In genomic region chr13:45872574-45872973, GRCh38 we compare ENCODE assay signal across 19 cellular contexts. TPM values are rescaled to one million over a fixed set of nuclear protein-coding genes. Genes with fewer than 3 reads are reported as not detected.
DNase-seq lines count a peak whose midpoint lies in the region; ATAC-seq and TF ChIP-seq lines count a peak whose summit lies in the region.
"Had no signal": no experiment of that assay in that cellular context is flagged by ENCODE, and none has a peak within 500 bp of the region (broad histone marks: within the 10 kb centered on the region; RNA-seq: fewer than 3 reads in every experiment).

No MANE protein-coding gene starts in this region.

- no peak overlapping the region for H2AFZ ChIP-seq in SK-N-SH (ENCODE audit: low read depth)

- peaks cover 6% of the 10 kb centered on the region for H3K36me3 Mint-ChIP-seq in glutamatergic neuron (ENCODE audit: unreplicated experiment)
- H3K36me3 Mint-ChIP-seq: CD8-positive, alpha-beta T cell; IgD-negative memory B cell had no signal

- H3K4me3 ChIP-seq in AG10803 (ENCODE audit: low read length) (no peak overlapping the region), SK-N-SH (ENCODE audit: low read depth in 2 of 2, low read length in 1 of 2) (no peak overlapping the region), left lung (no peak overlapping the region)
- H3K4me3 ChIP-seq: BLaER1, GM12878 had no signal

- no peak for TF ChIP-seq EP300 in SK-N-SH (IDR thresholded peaks at IDR 0.05; ENCODE audit: borderline replicate concordance in 1 of 2, low read depth in 1 of 2, low read length in 1 of 2)

- DNase-seq in AG10803 (ENCODE audit: low read depth) (peak; percentile 21), NCI-H1694 treated with DMSO at 0.1 percent for 48 hours (lab: John Stamatoyannopoulos, UW) (peak; percentile 67), SK-N-SH (peak; percentile 58), glutamatergic neuron (peak; percentile 28), left lung (no peak), glomerular visceral epithelial cell (ENCODE audit: extremely low spot score) (no peak)
- DNase-seq in activated CD4-positive, alpha-beta T cell treated with anti-CD3 and anti-CD28 coated beads, Interleukin-2, amount 50 U/mL, for 4 hours, result no peak
- DNase-seq: 8988T; CD8-positive, alpha-beta T cell; DND-41; NCI-H1105; NCI-H187; Right ventricle myocardium superior had no signal

- no peak overlapping the region for H3K4me3 Mint-ChIP-seq in glutamatergic neuron (ENCODE audit: unreplicated experiment)
- H3K4me3 Mint-ChIP-seq: CD8-positive, alpha-beta T cell; IgD-negative memory B cell had no signal

- H4K20me1 ChIP-seq in SK-N-SH (ENCODE audit: insufficient read depth), result no peaks in the 10 kb centered on the region
- H4K20me1 ChIP-seq: BLaER1 had no signal

- ATAC-seq in left lung (no peak), GM18511 (IDR thresholded peaks at IDR 0.05; ENCODE audit: unreplicated experiment) (no peak)
- ATAC-seq: CD8-positive, alpha-beta T cell; GM12878; Panc1 had no signal

- peaks cover 29% of the 10 kb centered on the region for H3K4me1 Mint-ChIP-seq in glutamatergic neuron (ENCODE audit: low read depth, unreplicated experiment)
- H3K4me1 Mint-ChIP-seq: IgD-negative memory B cell had no signal

- POLR2A ChIA-PET in SK-N-SH (lab: Yijun Ruan, JAX), result no interaction called here

- H3K9me2 ChIP-seq in SK-N-SH, result no peaks in the 10 kb centered on the region

- peaks cover 6% of the 10 kb centered on the region for H3K9me3 Mint-ChIP-seq in glutamatergic neuron (ENCODE audit: unreplicated experiment)
- H3K9me3 Mint-ChIP-seq: CD8-positive, alpha-beta T cell had no signal

- intact Hi-C loops in left lung (cut with DNase I), result no loop called here

- peaks cover 7% of the 10 kb centered on the region for H3K27me3 Mint-ChIP-seq in glutamatergic neuron (ENCODE audit: unreplicated experiment)
- H3K27me3 Mint-ChIP-seq: IgD-negative memory B cell had no signal

- TF ChIP-seq CTCF in AG10803 (conservative IDR thresholded peaks at IDR 0.05; ENCODE audit: low read length), result no peak
- TF ChIP-seq CTCF in SK-N-SH (IDR thresholded peaks at IDR 0.05), result no peak
- TF ChIP-seq CTCF in glutamatergic neuron (IDR thresholded peaks at IDR 0.05; ENCODE audit: partially characterized antibody, unreplicated experiment), result no peak
- no peak for TF ChIP-seq CTCF in left lung (IDR thresholded peaks at IDR 0.05)

- H3K27ac Mint-ChIP-seq in glutamatergic neuron (ENCODE audit: unreplicated experiment), result peak overlapping the region; percentile 82
- H3K27ac Mint-ChIP-seq: CD8-positive, alpha-beta T cell; IgD-negative memory B cell had no signal

- CTCF ChIA-PET in SK-N-SH (lab: Yijun Ruan, JAX), result interaction anchor here (1.0 to 1.9 kb wide), 2 partner anchors 66 to 254 kb away, joined by 3 to 8 read pairs; no protein-coding TSS in a partner anchor

- WGBS in SK-N-SH (ENCODE audit: low lambda C conversion rate), result 5% methylated on average over 2 of the region's 2 CpGs

- peak overlapping the region in 1 of 2 experiments; percentile 23; a peak in 1 of 4 replicates for H3K27ac ChIP-seq in SK-N-SH (ENCODE audit: low read depth in 2 of 2, low read length in 1 of 2)
- H3K27ac ChIP-seq in left lung, result no peak overlapping the region
- H3K27ac ChIP-seq: BLaER1 had no signal

- H3K4me1 ChIP-seq in SK-N-SH (ENCODE audit: control insufficient read depth in 1 of 2, insufficient read depth in 2 of 2, low read depth in 1 of 2, low read length in 1 of 2) (peaks cover 0 to 18% of the 10 kb centered on the region in 2 experiments; a peak in 3 of 4 replicates), left lung (no peaks in the 10 kb centered on the region)

- TF ChIP-seq RAD21 in SK-N-SH (IDR thresholded peaks at IDR 0.05; ENCODE audit: low read length), result no peak

- H3K27me3 ChIP-seq in SK-N-SH (ENCODE audit: insufficient read depth), result no peaks in the 10 kb centered on the region
- no peaks in the 10 kb centered on the region for H3K27me3 ChIP-seq in left lung
- H3K27me3 ChIP-seq: BLaER1 had no signal

- H3K9ac ChIP-seq in SK-N-SH, result no peak overlapping the region
- H3K9ac ChIP-seq: BLaER1 had no signal

- H3K79me2 ChIP-seq in SK-N-SH (ENCODE audit: insufficient read depth), result no peaks in the 10 kb centered on the region

- H3K9me3 ChIP-seq in SK-N-SH (no peaks in the 10 kb centered on the region), left lung (no peaks in the 10 kb centered on the region)
- H3K9me3 ChIP-seq: BLaER1 had no signal

- H3K4me2 ChIP-seq in SK-N-SH, result no peak overlapping the region
- H3K4me2 ChIP-seq: BLaER1 had no signal

- H3F3A ChIP-seq in SK-N-SH (replicated peaks; ENCODE audit: insufficient read depth), result no peaks in the 10 kb centered on the region

- H3K36me3 ChIP-seq in SK-N-SH (replicated peaks in 1 of 2; ENCODE audit: control insufficient read depth in 1 of 2, insufficient read depth in 2 of 2, low read length in 1 of 2) (no peaks in the 10 kb centered on the region), left lung (no peaks in the 10 kb centered on the region)
- H3K36me3 ChIP-seq: BLaER1 had no signal

TF ChIP-seq in SK-N-SH, 30 proteins besides CTCF, POLR2A, EP300 and RAD21:
- peak; percentile 44; the same call in 1 of the 2 replicates for TF ChIP-seq GATA2 (CRISPR knock-in tag; IDR thresholded peaks at IDR 0.05)
- TF ChIP-seq POLR2AphosphoS5 (IDR thresholded peaks at IDR 0.05; ENCODE audit: low read depth, low read length), result peak; percentile 56
- TF ChIP-seq PBX3 (IDR thresholded peaks at IDR 0.05), result peak; percentile 51
- 0 out of 2 replicates have a peak, but pooled peaks have one; percentile 46 for TF ChIP-seq RCOR1 (IDR thresholded peaks at IDR 0.05; ENCODE audit: low read length)
- TF ChIP-seq CHD2 (IDR thresholded peaks at IDR 0.05; ENCODE audit: low read length, partially characterized antibody), result peak; percentile 70
- TF ChIP-seq ELF1 (IDR thresholded peaks at IDR 0.05), result no peak
- peak; percentile 96 for TF ChIP-seq TCF12 (IDR thresholded peaks at IDR 0.05)
- no peak for TF ChIP-seq NFIC (IDR thresholded peaks at IDR 0.05; ENCODE audit: borderline replicate concordance)
- no peak for TF ChIP-seq FOXJ3 (CRISPR knock-in tag; IDR thresholded peaks at IDR 0.05)

RNA-seq across cellular contexts. Expression of gene SIAH3, which starts 21.0 kb away (rescaled TPM):
- 0.08 TPM in 2 replicates for polyA plus RNA-seq in SK-N-SH (2012; rRNA removed)
- polyA plus RNA-seq in SK-N-SH (2012; cell fraction: cytosol; rRNA removed), result 0.05 TPM in 2 replicates
- polyA plus RNA-seq in SK-N-SH (2012; cell fraction: nucleus; rRNA removed), result 0.09 and 0.11 TPM in 2 replicates
- total RNA-seq in glutamatergic neuron (ENCODE audit: unreplicated experiment), result 1.2 TPM
- under 1 TPM in 1 of 2 donors, not detected in 1; 0.10 TPM for total RNA-seq in left lung
- total RNA-seq: GM12878, LHCN-M2, Right ventricle myocardium superior had no signal
- polyA plus RNA-seq: GM12878, IgD-negative memory B cell had no signal

Comparison
In these comparisons a context has a peak if more than half of its experiments do, and no peak if none do; other contexts are left out.
1. DNase-seq: peak in AG10803 (single experiment), NCI-H1694 treated with DMSO at 0.1 percent for 48 hours (single experiment), SK-N-SH (single experiment) and glutamatergic neuron (single experiment); none in left lung (0 of 2), activated CD4-positive, alpha-beta T cell treated with anti-CD3 and anti-CD28 coated beads, Interleukin-2, amount 50 U/mL, for 4 hours (0 of 2) and glomerular visceral epithelial cell (single experiment).